Comparison of ENCODE assay signal across 8 cellular contexts in genomic region chr2:218406209-218406948, GRCh38. TPM values are rescaled to one million over a fixed set of nuclear protein-coding genes. Genes with fewer than 3 reads are reported as not detected.
DNase-seq lines count a peak whose midpoint lies in the region; FAIRE-seq and TF ChIP-seq lines count a peak whose summit lies in the region.

No MANE protein-coding gene starts in this region.

- CTCF ChIA-PET in RWPE1 (lab: Yijun Ruan, JAX): interaction anchor here (0.6 kb wide), 2 partner anchors 10 to 94 kb away, joined by 8 read pairs; no protein-coding TSS in a partner anchor

- H3K27ac ChIP-seq in H9 (ENCODE audit: insufficient read length, low read depth, low read length): no peak overlapping the region
- peak overlapping the region; percentile 99 for H3K27ac ChIP-seq in RWPE1

- no peak overlapping the region; the same call in 1 of the 2 replicates for H3K4ac ChIP-seq in H9 (ENCODE audit: low read depth, low read length)

- H3K27me3 ChIP-seq in H9 (ENCODE audit: insufficient read depth, low read length) (no peaks in the 10 kb centered on the region), Loucy (ENCODE audit: insufficient read depth, low read length, poor library complexity, severe bottlenecking) (no peaks in the 10 kb centered on the region)

- peak overlapping the region; percentile 72 to 85 for H3K4me3 Mint-ChIP-seq in H9
- H3K4me3 Mint-ChIP-seq in nephron progenitor cell: peak overlapping the region; percentile 82
- peak overlapping the region; percentile 76 for H3K4me3 Mint-ChIP-seq in stimulated activated naive CD8-positive, alpha-beta T cell treated with anti-CD3 and anti-CD28 coated beads, Interleukin-15, Interleukin-2, amounts not matched to agents 100 ng/mL and 50 ng/mL, for 24 hours

- H2AFZ ChIP-seq in H9 (ENCODE audit: low read length) (no peak overlapping the region), Loucy (ENCODE audit: low read length) (peak overlapping the region; percentile 74)

- H2BK120ac ChIP-seq in H9 (ENCODE audit: low read depth, low read length, poor library complexity, severe bottlenecking): no peak overlapping the region

- no peak overlapping the region for H3K56ac ChIP-seq in H9 (ENCODE audit: insufficient read length, low read depth, low read length)

- no peak overlapping the region for H2BK12ac ChIP-seq in H9 (ENCODE audit: insufficient read length, low read depth, low read length)

- H3K4me1 Mint-ChIP-seq in H9 (peaks cover 19 to 26% of the 10 kb centered on the region in 2 experiments), nephron progenitor cell (peaks cover 33% of the 10 kb centered on the region)
- peaks cover 48% of the 10 kb centered on the region for H3K4me1 Mint-ChIP-seq in stimulated activated naive CD8-positive, alpha-beta T cell treated with anti-CD3 and anti-CD28 coated beads, Interleukin-15, Interleukin-2, amounts not matched to agents 100 ng/mL and 50 ng/mL, for 24 hours (ENCODE audit: low read depth)

- no peak overlapping the region for H3T11ph ChIP-seq in H9 (ENCODE audit: low read length)

- no peaks in the 10 kb centered on the region for H3K9me2 ChIP-seq in Loucy (replicated peaks; ENCODE audit: low read depth, low read length)

- no peaks in the 10 kb centered on the region for H3K79me1 ChIP-seq in H9 (ENCODE audit: insufficient read depth, low read depth, low read length, poor library complexity, severe bottlenecking)

- H3K14ac ChIP-seq in H9 (ENCODE audit: insufficient read depth, low read length): peak overlapping the region; percentile 51; the same call in 1 of the 2 replicates

- no peak overlapping the region for H2BK5ac ChIP-seq in H9 (ENCODE audit: insufficient read length, low read length)

- H3K4me1 ChIP-seq in H9 (ENCODE audit: insufficient read depth, low read length) (peaks cover 4% of the 10 kb centered on the region; the same call in 1 of the 2 replicates), Loucy (ENCODE audit: insufficient read depth, low read length, poor library complexity, severe bottlenecking) (peaks cover 40% of the 10 kb centered on the region)

- no CpG with 5 or more reads among the region's 56 CpGs for WGBS in H9 (ENCODE audit: extremely low coverage, insufficient read length, low lambda C conversion rate)

- peaks cover 15% of the 10 kb centered on the region for H3K23me2 ChIP-seq in H9 (ENCODE audit: insufficient read length, low read depth, low read length, poor library complexity, severe bottlenecking)

- H3K23ac ChIP-seq in H9 (ENCODE audit: insufficient read length, low read depth, low read length): no peak overlapping the region

- no peak overlapping the region for H2BK15ac ChIP-seq in H9 (ENCODE audit: low read depth, low read length)

- no peaks in the 10 kb centered on the region for H3K79me2 ChIP-seq in H9 (ENCODE audit: insufficient read depth, low read length)
- peaks cover 34% of the 10 kb centered on the region for H3K79me2 ChIP-seq in Loucy (ENCODE audit: insufficient read depth, low read length)

- H3K18ac ChIP-seq in H9 (ENCODE audit: insufficient read length, low read depth, low read length): peak overlapping the region; percentile 45

- H3K36me3 ChIP-seq in Loucy (ENCODE audit: insufficient read depth, low read length): peaks cover 22% of the 10 kb centered on the region; the same call in 1 of the 2 replicates

- H3K4me3 ChIP-seq in Loucy (ENCODE audit: low read length, poor library complexity, severe bottlenecking) (peak overlapping the region; percentile 77), fibroblast of pulmonary artery (replicated peaks; ENCODE audit: low read depth, low read length) (peak overlapping the region; percentile 42)

- no peak overlapping the region for H4K8ac ChIP-seq in H9 (replicated peaks; ENCODE audit: insufficient read length, low read depth, low read length)

- peak overlapping the region; percentile 14 for H4K5ac ChIP-seq in H9 (ENCODE audit: insufficient read length, low read depth, low read length)

- no peaks in the 10 kb centered on the region for H3K27me3 Mint-ChIP-seq in H9 (ENCODE audit: low read depth)
- H3K27me3 Mint-ChIP-seq in nephron progenitor cell (ENCODE audit: low read depth, poor library complexity): peaks cover 9% of the 10 kb centered on the region
- peaks cover 7% of the 10 kb centered on the region for H3K27me3 Mint-ChIP-seq in stimulated activated naive CD8-positive, alpha-beta T cell treated with anti-CD3 and anti-CD28 coated beads, Interleukin-15, Interleukin-2, amounts not matched to agents 100 ng/mL and 50 ng/mL, for 24 hours

- H3K27ac Mint-ChIP-seq in H9 (peak overlapping the region; percentile 91 to 98 (median 96)), nephron progenitor cell (peak overlapping the region; percentile 45)
- peak overlapping the region; percentile 78 for H3K27ac Mint-ChIP-seq in stimulated activated naive CD8-positive, alpha-beta T cell treated with anti-CD3 and anti-CD28 coated beads, Interleukin-15, Interleukin-2, amounts not matched to agents 100 ng/mL and 50 ng/mL, for 24 hours

- TF ChIP-seq CTCF in H9 (conservative IDR thresholded peaks at IDR 0.05) (peak; percentile 75), Loucy (conservative IDR thresholded peaks at IDR 0.05; ENCODE audit: low read length) (peak; percentile 74), RWPE1 (conservative IDR thresholded peaks at IDR 0.05; ENCODE audit: low read depth) (peak; percentile 87), fibroblast of pulmonary artery (IDR thresholded peaks at IDR 0.05; ENCODE audit: low read length, missing control alignments) (peak; percentile 73), nephron progenitor cell (IDR thresholded peaks at IDR 0.05) (peak; percentile 56)

- H3K9me3 ChIP-seq in H9 (ENCODE audit: control insufficient read depth, low read depth, low read length) (no peaks in the 10 kb centered on the region), Loucy (ENCODE audit: insufficient read depth, low read depth, low read length) (no peaks in the 10 kb centered on the region)

- POLR2A ChIA-PET in RWPE1 (lab: Yijun Ruan, JAX; ENCODE audit: low non-redundant PET): no interaction called here

- H3K36me3 Mint-ChIP-seq in H9 (ENCODE audit: insufficient read depth in 1 of 3, low read depth in 3 of 3) (peaks cover 4 to 25% (median 22%) of the 10 kb centered on the region in 3 experiments; a peak in 6 of 7 replicates), nephron progenitor cell (ENCODE audit: low read depth) (peaks cover 17% of the 10 kb centered on the region)
- H3K36me3 Mint-ChIP-seq in stimulated activated naive CD8-positive, alpha-beta T cell treated with anti-CD3 and anti-CD28 coated beads, Interleukin-15, Interleukin-2, amounts not matched to agents 100 ng/mL and 50 ng/mL, for 24 hours (ENCODE audit: low read depth): peaks cover 19% of the 10 kb centered on the region

- H4K91ac ChIP-seq in H9 (ENCODE audit: insufficient read length, low read depth, low read length): no peak overlapping the region

- H3K9me3 Mint-ChIP-seq in H9 (no peaks in the 10 kb centered on the region), nephron progenitor cell (no peaks in the 10 kb centered on the region)
- H3K9me3 Mint-ChIP-seq in stimulated activated naive CD8-positive, alpha-beta T cell treated with anti-CD3 and anti-CD28 coated beads, Interleukin-15, Interleukin-2, amounts not matched to agents 100 ng/mL and 50 ng/mL, for 24 hours: no peaks in the 10 kb centered on the region

- H4K20me1 ChIP-seq in H9 (ENCODE audit: control insufficient read depth, insufficient read depth, insufficient read length) (no peaks in the 10 kb centered on the region), Loucy (ENCODE audit: insufficient read depth, low read length, poor library complexity, severe bottlenecking) (peaks cover 21% of the 10 kb centered on the region)

- no peaks in the 10 kb centered on the region for H3F3A ChIP-seq in Loucy (ENCODE audit: low read depth)

- H3K4me2 ChIP-seq in H9 (ENCODE audit: insufficient read depth, insufficient read length, low read length) (peak overlapping the region; percentile 65), Loucy (ENCODE audit: low read depth, low read length, poor library complexity, severe bottlenecking) (peak overlapping the region; percentile 95)

- DNase-seq in H9 (peak; percentile 96), RWPE1 (ENCODE audit: low spot score) (peak; percentile 94), fibroblast of pulmonary artery (ENCODE audit: low read depth) (peak; percentile 96), nephron progenitor cell (peak; percentile 99)
- DNase-seq in activated T-helper 9 cell treated with anti-CD3 and anti-CD28 coated beads, Interleukin-2, amount 50 U/mL, for 16 hours (ENCODE audit: low read depth): peak; percentile 86

- H2AK5ac ChIP-seq in H9 (ENCODE audit: insufficient read length, low read length): no peak overlapping the region

- H3K9ac ChIP-seq in H9 (ENCODE audit: extremely low read depth, insufficient read length, low read length) (peak overlapping the region; percentile 56), Loucy (ENCODE audit: low read depth, low read length, poor library complexity, severe bottlenecking) (peak overlapping the region; percentile 78)

- peak; percentile 45 for FAIRE-seq in G401.6 (lab: Jason Lieb, UNC)

- no peak overlapping the region for H2BK20ac ChIP-seq in H9 (ENCODE audit: low read depth, low read length, poor library complexity, severe bottlenecking)

RNA-seq across cellular contexts. Expression of gene CTDSP1, which starts 6.7 kb away (rescaled TPM):
- total RNA-seq in H9 (2021): 52.3 and 56.6 TPM in 2 replicates

RNA-seq across cellular contexts. Expression of gene VIL1, which starts 12.5 kb away (rescaled TPM):
- total RNA-seq in H9 (2021): 4.0 and 4.2 TPM in 2 replicates

RNA-seq across cellular contexts. Expression of gene SLC11A1, which starts 24.3 kb away (rescaled TPM):
- total RNA-seq in H9 (2021): 0.04 and 0.11 TPM in 2 replicates

RNA-seq across cellular contexts. Expression of gene CATIP, which starts 49.7 kb away (rescaled TPM):
- total RNA-seq in H9 (2021): not detected in 2 replicates

Comparison
In these comparisons a context has a peak if more than half of its experiments do, and no peak if none do; other contexts are left out.
1. H3K27ac Mint-ChIP-seq: peak in every context shown above with its lines; median percentile 96 in H9; 78 in stimulated activated naive CD8-positive, alpha-beta T cell treated with anti-CD3 and anti-CD28 coated beads, Interleukin-15, Interleukin-2, amounts not matched to agents 100 ng/mL and 50 ng/mL, for 24 hours; 45 in nephron progenitor cell.